ENCODE assay signal across 8 cellular contexts in genomic region chr9:114501786-114502682, GRCh38. TPM values are rescaled to one million over a fixed set of nuclear protein-coding genes. Genes with fewer than 3 reads are reported as not detected.
DNase-seq lines count a peak whose midpoint lies in the region; ATAC-seq and TF ChIP-seq lines count a peak whose summit lies in the region.

No MANE protein-coding gene starts in this region.

- H3K4me1 Mint-ChIP-seq in mesothelial cell of epicardium, result peaks cover 55% of the 10 kb centered on the region

- ATAC-seq in GM19035 (IDR thresholded peaks at IDR 0.05; ENCODE audit: unreplicated experiment), result no peak
- no peak for ATAC-seq in GM21723 (IDR thresholded peaks at IDR 0.05; ENCODE audit: unreplicated experiment)
- ATAC-seq in HG02981 (IDR thresholded peaks at IDR 0.05; ENCODE audit: unreplicated experiment), result no peak

- H3K4me3 ChIP-seq in astrocyte of the spinal cord (ENCODE audit: low read depth, low read length), result no peak overlapping the region

- H3K4me3 Mint-ChIP-seq in mesothelial cell of epicardium, result peak overlapping the region; percentile 57

- H3K27me3 Mint-ChIP-seq in mesothelial cell of epicardium (ENCODE audit: low read depth), result peaks cover 5% of the 10 kb centered on the region

- H3K27ac Mint-ChIP-seq in mesothelial cell of epicardium, result peak overlapping the region; percentile 96

- H3K9me3 Mint-ChIP-seq in mesothelial cell of epicardium, result no peaks in the 10 kb centered on the region

- DNase-seq in Ammon's horn (ENCODE audit: low spot score) (peak; percentile 74), HuH-7.5 (ENCODE audit: low spot score) (peak; percentile 38), astrocyte of the spinal cord (ENCODE audit: low read depth, low spot score) (peak; percentile 63), mesothelial cell of epicardium (ENCODE audit: low spot score in 2 of 2, unreplicated experiment in 2 of 2) (no peak)
- DNase-seq in stimulated activated CD4-positive, alpha-beta T cell treated with anti-CD3 and anti-CD28 coated beads, Interleukin-1b, Interleukin-23, amount 100 ng/mL, for 48 hours, result no peak

- in situ Hi-C loops in astrocyte of the spinal cord (cut with HindIII; ENCODE audit: low sequenced_read_pairs), result no loop called here

- H3K36me3 Mint-ChIP-seq in mesothelial cell of epicardium, result no peaks in the 10 kb centered on the region

- TF ChIP-seq CTCF in astrocyte of the spinal cord (IDR thresholded peaks at IDR 0.05; ENCODE audit: low read depth, low read length) (no peak), mesothelial cell of epicardium (IDR thresholded peaks at IDR 0.05; ENCODE audit: unreplicated experiment) (no peak)

RNA-seq across cellular contexts. Expression of gene WHRN, which starts 3.2 kb away (rescaled TPM):
- 25.5 to 28.2 TPM (median 27.5 TPM) in 3 replicates for total RNA-seq in mesothelial cell of epicardium

Comparison
In these comparisons a context has a peak if more than half of its experiments do, and no peak if none do; other contexts are left out.
1. DNase-seq: peak in Ammon's horn (single experiment), HuH-7.5 (single experiment) and astrocyte of the spinal cord (single experiment); none in mesothelial cell of epicardium (0 of 2) and stimulated activated CD4-positive, alpha-beta T cell treated with anti-CD3 and anti-CD28 coated beads, Interleukin-1b, Interleukin-23, amount 100 ng/mL, for 48 hours (single experiment).